Comparison of ENCODE assay signal across 9 cellular contexts in genomic region chr20:49712118-49712517, GRCh38. TPM values are rescaled to one million over a fixed set of nuclear protein-coding genes. Genes with fewer than 3 reads are reported as not detected.
DNase-seq lines count a peak whose midpoint lies in the region; ATAC-seq and TF ChIP-seq lines count a peak whose summit lies in the region.
"Had no signal": no experiment of that assay in that cellular context is flagged by ENCODE, and none has a peak within 500 bp of the region (broad histone marks: within the 10 kb centered on the region; RNA-seq: fewer than 3 reads in every experiment).

No MANE protein-coding gene starts in this region.

- H3F3A ChIP-seq in SK-N-SH (replicated peaks; ENCODE audit: insufficient read depth) = no peaks in the 10 kb centered on the region

- intact Hi-C loops in left colon (cut with DNase I, micrococcal nuclease) = no loop called here

- POLR2A ChIA-PET in SK-N-SH (lab: Yijun Ruan, JAX) = no interaction called here

- H3K9ac ChIP-seq in SK-N-SH (peak overlapping the region; percentile 88; the same call in 1 of the 2 replicates), subcutaneous abdominal adipose tissue (ENCODE audit: low read length in 5 of 5) (peak overlapping the region; percentile 77 to 98 (median 93))

- peaks cover 6 to 9% of the 10 kb centered on the region in 2 experiments; a peak in 3 of 4 replicates for H3K4me1 ChIP-seq in SK-N-SH (ENCODE audit: control insufficient read depth in 1 of 2, insufficient read depth in 2 of 2, low read depth in 1 of 2, low read length in 1 of 2)
- H3K4me1 ChIP-seq in subcutaneous abdominal adipose tissue (ENCODE audit: control insufficient read depth in 5 of 5, insufficient read depth in 5 of 5, low read length in 5 of 5) = peaks cover 2 to 40% (median 39%) of the 10 kb centered on the region in 5 donors

- TF ChIP-seq RAD21 in SK-N-SH (IDR thresholded peaks at IDR 0.05; ENCODE audit: low read length) = no peak

- CTCF ChIA-PET in SK-N-SH (lab: Yijun Ruan, JAX) = interaction anchor here (1.5 kb wide), 1 partner anchor 10 kb away, joined by 6 read pairs; no protein-coding TSS in a partner anchor

- H3K4me3 Mint-ChIP-seq in activated naive CD8-positive, alpha-beta T cell treated with anti-CD3 and anti-CD28 coated beads, Interleukin-2, amount 50 U/mL, for 24 hours = peak overlapping the region; percentile 88

- H3K79me2 ChIP-seq in SK-N-SH (ENCODE audit: insufficient read depth) = peaks cover 68% of the 10 kb centered on the region

- H3K4me1 Mint-ChIP-seq in activated naive CD8-positive, alpha-beta T cell treated with anti-CD3 and anti-CD28 coated beads, Interleukin-2, amount 50 U/mL, for 24 hours = peaks cover 52% of the 10 kb centered on the region

- no peaks in the 10 kb centered on the region for H3K36me3 ChIP-seq in SK-N-SH (replicated peaks in 1 of 2; ENCODE audit: control insufficient read depth in 1 of 2, insufficient read depth in 2 of 2, low read length in 1 of 2)
- H3K36me3 ChIP-seq in subcutaneous abdominal adipose tissue (ENCODE audit: control insufficient read depth in 5 of 5, insufficient read depth in 5 of 5, low read length in 5 of 5) = no peaks in the 10 kb centered on the region

- H3K9me2 ChIP-seq in SK-N-SH = no peaks in the 10 kb centered on the region

- H3K27me3 ChIP-seq in SK-N-SH (ENCODE audit: insufficient read depth) (no peaks in the 10 kb centered on the region), subcutaneous abdominal adipose tissue (ENCODE audit: control insufficient read depth in 5 of 5, insufficient read depth in 4 of 5, low read length in 5 of 5) (no peaks in the 10 kb centered on the region)

- H3K27ac ChIP-seq in SK-N-SH (ENCODE audit: low read depth in 2 of 2, low read length in 1 of 2) = no peak overlapping the region
- H3K27ac ChIP-seq in subcutaneous abdominal adipose tissue (ENCODE audit: low read depth, low read length) = peak overlapping the region; percentile 95

- H4K20me1 ChIP-seq in SK-N-SH (ENCODE audit: insufficient read depth) = peaks cover 46% of the 10 kb centered on the region

- no peaks in the 10 kb centered on the region for H3K27me3 Mint-ChIP-seq in activated naive CD8-positive, alpha-beta T cell treated with anti-CD3 and anti-CD28 coated beads, Interleukin-2, amount 50 U/mL, for 24 hours

- H2AFZ ChIP-seq in SK-N-SH (ENCODE audit: low read depth) = no peak overlapping the region

- no peak for ATAC-seq in SK-N-SH treated with all-trans-retinoic acid at 6 μM for 48 hours
- ATAC-seq in activated naive CD8-positive, alpha-beta T cell treated with anti-CD3 and anti-CD28 coated beads, Interleukin-2, amount 50 U/mL, for 24 hours = no peak
- ATAC-seq in left colon = peak; percentile 10
- ATAC-seq in GM18867 (IDR thresholded peaks at IDR 0.05; ENCODE audit: unreplicated experiment) = no peak
- no peak for ATAC-seq in GM21381 (IDR thresholded peaks at IDR 0.05; ENCODE audit: unreplicated experiment)
- no peak for ATAC-seq in GM18873 (IDR thresholded peaks at IDR 0.05; ENCODE audit: low FRiP score, unreplicated experiment)

- H3K9me3 ChIP-seq in SK-N-SH = no peaks in the 10 kb centered on the region
- no peaks in the 10 kb centered on the region for H3K9me3 ChIP-seq in subcutaneous abdominal adipose tissue (ENCODE audit: control insufficient read depth in 5 of 5, low read length in 5 of 5)

- H3K4me2 ChIP-seq in SK-N-SH = peak overlapping the region; percentile 88

- H3K36me3 Mint-ChIP-seq in activated naive CD8-positive, alpha-beta T cell treated with anti-CD3 and anti-CD28 coated beads, Interleukin-2, amount 50 U/mL, for 24 hours (ENCODE audit: low read depth) = peaks cover 12% of the 10 kb centered on the region

- H3K4me3 ChIP-seq in SK-N-SH (ENCODE audit: low read depth in 2 of 2, low read length in 1 of 2) (peak overlapping the region; percentile 71 to 93), subcutaneous abdominal adipose tissue (ENCODE audit: low read depth in 1 of 5, low read length in 5 of 5) (peak overlapping the region; percentile 79 to 87 (median 82))

- H3K27ac Mint-ChIP-seq in activated naive CD8-positive, alpha-beta T cell treated with anti-CD3 and anti-CD28 coated beads, Interleukin-2, amount 50 U/mL, for 24 hours = peak overlapping the region; percentile 91

- WGBS in SK-N-SH (ENCODE audit: low lambda C conversion rate) = 61% methylated on average over 4 of the region's 4 CpGs

- TF ChIP-seq CTCF in SK-N-SH (IDR thresholded peaks at IDR 0.05) = no peak

- DNase-seq in SK-N-SH (no peak), left colon (no peak)
- no peak for DNase-seq in activated naive CD8-positive, alpha-beta T cell treated with anti-CD3 and anti-CD28 coated beads, Interleukin-2, amount 50 U/mL, for 24 hours
- DNase-seq: 8988T had no signal

- H3K9me3 Mint-ChIP-seq in activated naive CD8-positive, alpha-beta T cell treated with anti-CD3 and anti-CD28 coated beads, Interleukin-2, amount 50 U/mL, for 24 hours = no peaks in the 10 kb centered on the region

- no peak for TF ChIP-seq EP300 in SK-N-SH (IDR thresholded peaks at IDR 0.05; ENCODE audit: borderline replicate concordance in 1 of 2, low read depth in 1 of 2, low read length in 1 of 2)

TF ChIP-seq in SK-N-SH, 30 proteins besides CTCF, POLR2A, EP300 and RAD21 (continues in another document):
- TF ChIP-seq RXRA (IDR thresholded peaks at IDR 0.05; ENCODE audit: borderline replicate concordance, low read depth) (no peak), EZH2phosphoT487 (IDR thresholded peaks at IDR 0.05; ENCODE audit: borderline replicate concordance, low read depth) (no peak), REST (IDR thresholded peaks at IDR 0.05; ENCODE audit: low read depth, low read length) (no peak), FOXJ3 (CRISPR knock-in tag; IDR thresholded peaks at IDR 0.05) (no peak), FOXM1 (IDR thresholded peaks at IDR 0.05; ENCODE audit: low read depth) (no peak), TEAD4 (IDR thresholded peaks at IDR 0.05; ENCODE audit: borderline replicate concordance, insufficient read depth) (no peak), GATA2 (CRISPR knock-in tag; IDR thresholded peaks at IDR 0.05) (no peak)

TF ChIP-seq in SK-N-SH treated with all-trans-retinoic acid at 6 μM for 48 hours, 23 proteins besides CTCF, POLR2A, EP300 and RAD21:
- no peak for TF ChIP-seq GLIS3 (CRISPR knock-in tag; IDR thresholded peaks at IDR 0.05)
- TF ChIP-seq PPARA (CRISPR knock-in tag; IDR thresholded peaks at IDR 0.05; ENCODE audit: borderline replicate concordance) = no peak
- no peak for TF ChIP-seq ZFP3 (CRISPR knock-in tag; IDR thresholded peaks at IDR 0.05)
- TF ChIP-seq ZC3H10 (CRISPR knock-in tag; IDR thresholded peaks at IDR 0.05) = no peak
- no peak for TF ChIP-seq PATZ1 (CRISPR knock-in tag; IDR thresholded peaks at IDR 0.05; ENCODE audit: borderline replicate concordance)
- TF ChIP-seq ZNF8 (CRISPR knock-in tag; IDR thresholded peaks at IDR 0.05) = no peak
- no peak for TF ChIP-seq ESRRG (CRISPR knock-in tag; IDR thresholded peaks at IDR 0.05)
- TF ChIP-seq ISL1 (CRISPR knock-in tag; IDR thresholded peaks at IDR 0.05) = no peak
- no peak for TF ChIP-seq TOX (CRISPR knock-in tag; IDR thresholded peaks at IDR 0.05; ENCODE audit: borderline replicate concordance)
- no peak for TF ChIP-seq POU6F1 (CRISPR knock-in tag; IDR thresholded peaks at IDR 0.05; ENCODE audit: borderline replicate concordance, low read depth)
- TF ChIP-seq ZNF70 (CRISPR knock-in tag; IDR thresholded peaks at IDR 0.05) = no peak
- no peak for TF ChIP-seq CSDC2 (CRISPR knock-in tag; IDR thresholded peaks at IDR 0.05)
- TF ChIP-seq BACH2 (CRISPR knock-in tag; IDR thresholded peaks at IDR 0.05; ENCODE audit: borderline replicate concordance) = no peak
- no peak for TF ChIP-seq ZFP30 (CRISPR knock-in tag; IDR thresholded peaks at IDR 0.05)
TF ChIP-seq in SK-N-SH treated with all-trans-retinoic acid at 6 μM for 48 hours: peak in this region for 0.

RNA-seq across cellular contexts. Expression of gene B4GALT5, which starts 1.6 kb away (rescaled TPM):
- polyA plus RNA-seq in SK-N-SH (2012; rRNA removed) = 35.1 and 40.5 TPM in 2 replicates
- polyA plus RNA-seq in SK-N-SH (2012; cell fraction: cytosol; rRNA removed) = 42.3 and 44.9 TPM in 2 replicates
- polyA plus RNA-seq in SK-N-SH (2012; cell fraction: nucleus; rRNA removed) = 13.2 and 19.3 TPM in 2 replicates
- 10 to 100 TPM; 58.1 to 64.8 TPM for total RNA-seq in left colon
